In the genomic region with DNA sequence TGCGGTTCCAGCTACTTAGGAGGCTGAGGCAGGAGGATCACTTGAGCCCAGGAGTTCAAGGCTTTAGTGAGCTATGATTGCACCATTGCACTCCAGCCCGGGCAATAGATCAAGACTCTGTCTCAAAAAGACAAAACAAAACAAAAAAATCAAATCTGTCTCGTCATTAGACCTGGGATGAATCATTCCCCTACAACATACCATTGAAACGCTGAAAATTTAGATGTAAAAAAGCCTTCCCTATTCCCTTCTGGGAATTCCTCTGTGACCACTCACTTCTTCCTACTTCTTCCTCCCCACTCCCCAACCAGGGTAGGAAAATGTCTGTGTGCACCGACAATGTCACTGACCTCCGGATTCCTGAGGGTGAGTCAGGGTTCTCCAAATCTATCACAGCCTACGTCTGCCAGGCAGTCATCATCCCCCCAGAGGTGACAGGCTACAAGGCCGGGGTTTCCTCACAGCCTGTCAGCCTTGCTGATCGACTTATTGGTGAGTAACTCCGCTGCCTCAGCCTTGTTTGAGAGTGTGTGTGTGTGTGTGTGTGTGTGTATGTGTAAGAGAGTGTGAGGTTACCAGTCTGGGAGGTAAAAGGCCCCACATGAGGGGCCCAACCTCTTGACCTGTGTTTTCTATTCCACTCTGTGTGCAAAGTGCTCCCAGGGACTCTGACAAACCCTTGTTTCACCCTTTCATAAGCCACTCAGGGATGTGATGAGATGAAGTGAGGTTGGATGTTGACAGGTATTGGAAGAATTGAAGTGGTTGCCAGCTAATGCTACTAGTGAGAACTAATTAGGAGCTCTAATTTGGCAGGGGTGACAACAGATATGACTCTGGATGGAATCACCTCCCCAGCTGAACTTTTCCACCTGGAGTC, we compare ENCODE assay signal across 8 cellular contexts. TPM values are rescaled to one million over a fixed set of nuclear protein-coding genes. Genes with fewer than 3 reads are reported as not detected.
DNase-seq lines count a peak whose midpoint lies in the region; ATAC-seq, FAIRE-seq and TF ChIP-seq lines count a peak whose summit lies in the region.

No MANE protein-coding gene starts in this region.

- FAIRE-seq in pancreas (lab: Jason Lieb, UNC): no peak

- no peak overlapping the region for H3K4me3 ChIP-seq in Panc1 (ENCODE audit: low read depth in 2 of 2, low read length in 2 of 2)
- H3K4me3 ChIP-seq in esophagus squamous epithelium: no peak overlapping the region
- no peak overlapping the region for H3K4me3 ChIP-seq in pancreas
- H3K4me3 ChIP-seq in H7 (ENCODE audit: insufficient read depth, low read depth, low read length): no peak overlapping the region

- TF ChIP-seq CTCF in Panc1 (IDR thresholded peaks at IDR 0.05): no peak
- TF ChIP-seq CTCF in esophagus squamous epithelium (IDR thresholded peaks at IDR 0.05): no peak
- TF ChIP-seq CTCF in pancreas (IDR thresholded peaks at IDR 0.05): no peak

- H3K36me3 ChIP-seq in Panc1 (ENCODE audit: control insufficient read depth, insufficient read depth, low read length): no peaks in the 10 kb centered on the region
- no peaks in the 10 kb centered on the region for H3K36me3 ChIP-seq in esophagus squamous epithelium
- peaks cover 0 to 21% (median 0%) of the 10 kb centered on the region in 3 donors for H3K36me3 ChIP-seq in pancreas
- H3K36me3 ChIP-seq in H7 (replicated peaks; ENCODE audit: control insufficient read depth, insufficient read depth, low read length): no peaks in the 10 kb centered on the region

- WGBS in esophagus squamous epithelium, 2 donors: 21 to 25% methylated on average over 8 to 10 of the region's 10 CpGs
- 57 to 60% methylated on average over 10 of the region's 10 CpGs for WGBS in pancreas, 2 donors

- intact Hi-C loops in Panc1 (cut with micrococcal nuclease; ENCODE audit: unreplicated experiment): loop anchor here (5.0 kb wide), 1 partner anchor 105 kb away; a partner anchor contains a TSS
- intact Hi-C loops in esophagus squamous epithelium (cut with DNase I): no loop called here
- intact Hi-C loops in pancreas (cut with DNase I): loop anchor here in 1 of 3 donors (10.0 kb wide), 1 partner anchor 93 kb away; no protein-coding TSS in a partner anchor
- intact Hi-C loops in sciatic nerve (cut with DNase I): no loop called here

- ATAC-seq in Panc1 (peak; percentile 79), pancreas (peak; percentile 29 to 74 (median 55)), HG03095 (IDR thresholded peaks at IDR 0.05; ENCODE audit: unreplicated experiment) (no peak), sciatic nerve (no peak)

- no peak for TF ChIP-seq POLR2A in esophagus squamous epithelium (IDR thresholded peaks at IDR 0.05)

- H3K27ac ChIP-seq in Panc1 (ENCODE audit: low read length) (no peak overlapping the region), esophagus squamous epithelium (peak overlapping the region; percentile 61 to 79 (median 72)), pancreas (peak overlapping the region in 2 of 4 donors; percentile 53 to 66)

- H3K27me3 ChIP-seq in Panc1 (ENCODE audit: control insufficient read depth, insufficient read depth, low read length) (no peaks in the 10 kb centered on the region), esophagus squamous epithelium (no peaks in the 10 kb centered on the region), pancreas (no peaks in the 10 kb centered on the region), H7 (ENCODE audit: control insufficient read depth, insufficient read depth, low read length) (no peaks in the 10 kb centered on the region; the same call in 1 of the 2 replicates)

- H3K9me3 ChIP-seq in Panc1 (ENCODE audit: control insufficient read depth, insufficient read depth, low read depth, low read length) (no peaks in the 10 kb centered on the region), esophagus squamous epithelium (no peaks in the 10 kb centered on the region), pancreas (no peaks in the 10 kb centered on the region)

- in situ Hi-C loops in Panc1 (cut with HindIII; ENCODE audit: low pct_unique_long_range_greater_than_20kb, low sequenced_read_pairs): no loop called here

- H3K4me1 ChIP-seq in Panc1 (ENCODE audit: control insufficient read depth, insufficient read depth, low read length) (no peaks in the 10 kb centered on the region; the same call in 1 of the 2 replicates), esophagus squamous epithelium (peaks cover 16 to 33% (median 21%) of the 10 kb centered on the region in 3 donors), pancreas (peaks cover 0 to 3% (median 0%) of the 10 kb centered on the region in 3 donors)

- CTCF ChIA-PET in Panc1 (lab: Charles Lee): interaction anchor here (0.7 kb wide), 1 partner anchor 292 kb away, joined by 5 read pairs; no protein-coding TSS in a partner anchor

- POLR2A ChIA-PET in Panc1 (lab: Charles Lee): no interaction called here

- BruUV-seq in Panc1 (replicated peaks; lab: Mats Ljungman, UMichigan): no TSS peak

- DNase-seq in ELR (ENCODE audit: low read depth): peak; percentile 99
- DNase-seq in Panc1 (ENCODE audit: low read depth, low spot score): peak; percentile 43
- DNase-seq in esophagus squamous epithelium (lab: John Stamatoyannopoulos, UW): no peak
- DNase-seq in pancreas: peak in 2 of 6 donors; percentile 41 to 48
- no peak for DNase-seq in NOMO-1 treated with dmso at 0.1 percent for 144 hours (lab: John Stamatoyannopoulos, UW; ENCODE audit: unreplicated experiment)
- DNase-seq in H7: no peak
- DNase-seq in sciatic nerve (ENCODE audit: low spot score): no peak

RNA-seq across cellular contexts. Expression of a gene that starts 16.3 kb away (rescaled TPM):
- total RNA-seq in Panc1 (2021; ENCODE audit: unreplicated experiment): 115 TPM
- 126 TPM for polyA plus RNA-seq in Panc1 (2012; ENCODE audit: insufficient read length)
- total RNA-seq in esophagus squamous epithelium: 100 to 1,000 TPM in 3 of 4 donors, 10 to 100 TPM in 1; 85.8 to 150 (median 134) TPM
- total RNA-seq in pancreas: 100 to 1,000 TPM in 4 of 6 donors, 10 to 100 TPM in 2; 82.7 to 270 (median 115) TPM
- 100 to 1,000 TPM in 1 of 2 donors, 10 to 100 TPM in 1; 50.5 to 125 TPM for polyA plus RNA-seq in pancreas
- 270 TPM in 2 replicates for total RNA-seq in H7 (2014; rRNA removed; shearing (Covaris generic))
- 123 TPM for total RNA-seq in sciatic nerve

RNA-seq across cellular contexts. Expression of a gene that starts 51.9 kb away (rescaled TPM):
- total RNA-seq in Panc1 (2021; ENCODE audit: unreplicated experiment): 4.1 TPM
- 5.1 TPM for polyA plus RNA-seq in Panc1 (2012; ENCODE audit: insufficient read length)
- 10 to 100 TPM; 23.4 to 57.2 (median 39.9) TPM for total RNA-seq in esophagus squamous epithelium
- total RNA-seq in pancreas: 1 to 10 TPM; 4.0 to 8.5 (median 4.7) TPM
- polyA plus RNA-seq in pancreas: 1 to 10 TPM; 5.6 to 6.8 TPM
- total RNA-seq in H7 (2014; rRNA removed; shearing (Covaris generic)): 7.8 and 11.0 TPM in 2 replicates
- 24.0 TPM for total RNA-seq in sciatic nerve

Comparison
In these comparisons a context has a peak if more than half of its experiments do, and no peak if none do; other contexts are left out.
1. DNase-seq: peak in ELR (single experiment) and Panc1 (single experiment); none in esophagus squamous epithelium (single experiment), NOMO-1 treated with dmso at 0.1 percent for 144 hours (single experiment), H7 (single experiment) and sciatic nerve (single experiment).
2. ATAC-seq: peak in Panc1 (single experiment) and pancreas (4 of 4); none in HG03095 (single experiment) and sciatic nerve (single experiment).